Comparison of ENCODE assay signal across 9 cellular contexts in the genomic region with DNA sequence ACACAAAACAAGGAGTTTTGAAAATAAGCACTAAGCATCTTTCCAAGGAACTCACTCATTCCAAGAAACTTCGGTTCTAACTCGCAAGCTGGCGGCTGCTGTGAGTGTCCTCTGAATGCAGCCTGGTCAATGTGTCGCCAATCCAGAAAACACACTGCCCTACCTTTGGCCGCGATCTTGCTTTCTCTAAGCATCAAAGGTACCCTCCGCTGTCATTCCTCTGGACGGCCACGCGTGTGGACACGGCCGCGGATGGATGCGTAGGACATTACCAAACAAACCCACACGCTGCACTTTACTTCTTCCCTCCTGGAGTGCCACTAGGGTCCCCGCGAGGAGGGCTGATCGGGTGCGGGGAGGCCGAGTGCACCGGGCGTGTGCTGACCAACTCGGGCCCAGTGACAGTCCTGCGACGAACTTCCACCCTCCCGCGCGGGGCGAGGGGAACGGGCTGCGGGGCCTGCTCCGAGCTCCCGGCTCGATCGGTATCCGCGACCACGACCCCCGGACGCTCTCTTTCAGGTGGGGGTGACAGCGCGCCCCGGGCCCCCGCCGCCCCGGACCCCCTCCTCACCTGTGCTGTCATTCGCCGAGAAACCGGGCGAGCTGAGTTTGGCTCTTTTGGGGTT. TPM values are rescaled to one million over a fixed set of nuclear protein-coding genes. Genes with fewer than 3 reads are reported as not detected.
DNase-seq lines count a peak whose midpoint lies in the region; FAIRE-seq and TF ChIP-seq lines count a peak whose summit lies in the region.
"Had no signal": no experiment of that assay in that cellular context is flagged by ENCODE, and none has a peak within 500 bp of the region (broad histone marks: within the 10 kb centered on the region; RNA-seq: fewer than 3 reads in every experiment).

No MANE protein-coding gene starts in this region.

- DNase-seq in activated CD4-positive, CD25-positive, alpha-beta regulatory T cell treated with anti-CD3 and anti-CD28 coated beads, Interleukin-2, amount 50 U/mL, for 72 hours: peak; percentile 45
- no peak for DNase-seq in activated CD4-positive, CD25-positive, alpha-beta regulatory T cell (lab: John Stamatoyannopoulos, UW)
- no peak for DNase-seq in LNCaP clone FGC (ENCODE audit: low read depth)
- DNase-seq in adipocyte (ENCODE audit: low read depth): peak; percentile 61
- peak; percentile 51 for DNase-seq in small intestine
- no peak for DNase-seq in KG1 (lab: John Stamatoyannopoulos, UW)
- no peak for DNase-seq in activated gamma-delta T cell treated with Interleukin-2 at 50 U/mL for 16 hours

- H3K4me3 ChIP-seq in LNCaP clone FGC (ENCODE audit: low read depth, low read length): peak overlapping the region; percentile 61
- peak overlapping the region; percentile 86 for H3K4me3 ChIP-seq in adipocyte (ENCODE audit: low read length)
- peak overlapping the region; percentile 86 for H3K4me3 ChIP-seq in iPS-11a (ENCODE audit: low read depth, low read length)
- H3K4me3 ChIP-seq in small intestine (ENCODE audit: low read depth in 1 of 2, low read length in 2 of 2): peak overlapping the region; percentile 91 to 96

- peak overlapping the region; percentile 81 for H3K9ac ChIP-seq in adipocyte (ENCODE audit: low read length)

- no peaks in the 10 kb centered on the region for H3K9me3 ChIP-seq in adipocyte (ENCODE audit: control insufficient read depth, low read length)
- H3K9me3 ChIP-seq in small intestine (ENCODE audit: control insufficient read depth, low read depth): no peaks in the 10 kb centered on the region

- TF ChIP-seq CTCF in LNCaP clone FGC (IDR thresholded peaks at IDR 0.05; ENCODE audit: control insufficient read depth, extremely low read depth, insufficient read depth): no peak

- H3K27ac ChIP-seq in small intestine (ENCODE audit: low read depth in 1 of 2, low read length in 1 of 2): peak overlapping the region in 1 of 2 donors; percentile 37

- peaks cover 42% of the 10 kb centered on the region for H3K4me1 ChIP-seq in adipocyte (ENCODE audit: control insufficient read depth, insufficient read depth, low read length)
- peaks cover 9 to 30% of the 10 kb centered on the region in 2 donors for H3K4me1 ChIP-seq in small intestine (ENCODE audit: control insufficient read depth in 2 of 2, insufficient read depth in 1 of 2, low read depth in 1 of 2, low read length in 1 of 2)

- 0 to 1% (median 1%) methylated on average over 37 to 50 of the region's 50 CpGs for WGBS in small intestine, 3 donors

- no peak for FAIRE-seq in small intestine (lab: Jason Lieb, UNC)
- FAIRE-seq: colon had no signal

- H3K36me3 ChIP-seq in adipocyte (ENCODE audit: control insufficient read depth, insufficient read depth, low read length, severe bottlenecking) (no peaks in the 10 kb centered on the region), small intestine (ENCODE audit: control insufficient read depth in 2 of 2, insufficient read depth in 2 of 2, low read length in 2 of 2) (no peaks in the 10 kb centered on the region)

- H3K27me3 ChIP-seq in adipocyte (replicated peaks; ENCODE audit: control insufficient read depth, insufficient read depth, low read length) (no peaks in the 10 kb centered on the region), small intestine (ENCODE audit: control insufficient read depth in 2 of 2, insufficient read depth in 2 of 2, low read length in 2 of 2) (no peaks in the 10 kb centered on the region)

RNA-seq across cellular contexts. Expression of gene CREBBP, which starts 1.1 kb away (rescaled TPM):
- polyA plus RNA-seq in small intestine: 10 to 100 TPM in 1 of 3 donors, 1 to 10 TPM in 2; 6.8 to 16.5 (median 8.7) TPM

Comparison
In these comparisons a context has a peak if more than half of its experiments do, and no peak if none do; other contexts are left out.
1. DNase-seq: peak in activated CD4-positive, CD25-positive, alpha-beta regulatory T cell treated with anti-CD3 and anti-CD28 coated beads, Interleukin-2, amount 50 U/mL, for 72 hours (single experiment), adipocyte (single experiment) and small intestine (single experiment); none in activated CD4-positive, CD25-positive, alpha-beta regulatory T cell (0 of 4), LNCaP clone FGC (single experiment), KG1 (single experiment) and activated gamma-delta T cell treated with Interleukin-2 at 50 U/mL for 16 hours (single experiment).
2. Peak in every context shown above with its lines, with median percentiles within 50 percentile points of each other: H3K4me3 ChIP-seq.